Comparison of ENCODE assay signal across 10 cellular contexts in genomic region chr10:124259139-124259825, GRCh38.
DNase-seq lines count a peak whose midpoint lies in the region; ATAC-seq and TF ChIP-seq lines count a peak whose summit lies in the region.
"Had no signal": no experiment of that assay in that cellular context is flagged by ENCODE, and none has a peak within 500 bp of the region (broad histone marks: within the 10 kb centered on the region; RNA-seq: fewer than 3 reads in every experiment).

No MANE protein-coding gene starts in this region.

- H2AFZ ChIP-seq in neuronal stem cell (ENCODE audit: low read length), result no peak overlapping the region

- H3K79me1 ChIP-seq in neuronal stem cell (ENCODE audit: low read depth, low read length), result no peaks in the 10 kb centered on the region

- WGBS in neuronal stem cell (ENCODE audit: extremely low coverage in 2 of 2, insufficient read length in 2 of 2, insufficient replicate concordance in 1 of 2), 2 donors, result no CpG with 5 or more reads among the region's 7 CpGs

- no peak overlapping the region for H2BK120ac ChIP-seq in neuronal stem cell (ENCODE audit: low read depth, low read length)

- in situ Hi-C loops in KBM-7 (cut with MboI; ENCODE audit: low pct_unique_long_range_greater_than_20kb, low sequenced_read_pairs) (no loop called here), astrocyte of the spinal cord (cut with HindIII; ENCODE audit: low sequenced_read_pairs) (no loop called here)

- H2BK12ac ChIP-seq in neuronal stem cell (ENCODE audit: low read length), result no peak overlapping the region

- no peak overlapping the region for H3K9ac ChIP-seq in neuronal stem cell (ENCODE audit: low read depth, low read length, poor library complexity)

- no peak overlapping the region for H3K4ac ChIP-seq in neuronal stem cell (ENCODE audit: low read length)

- H4K91ac ChIP-seq in neuronal stem cell (ENCODE audit: low read depth, low read length, poor library complexity), result no peak overlapping the region

- no peaks in the 10 kb centered on the region for H3K36me3 ChIP-seq in neuronal stem cell (replicated peaks in 1 of 2; ENCODE audit: control insufficient read depth in 2 of 2, insufficient read depth in 2 of 2, low read length in 2 of 2)

- TF ChIP-seq CTCF in astrocyte of the spinal cord (IDR thresholded peaks at IDR 0.05; ENCODE audit: low read depth, low read length), result peak; percentile 18

- H3K27ac ChIP-seq in neuronal stem cell (replicated peaks; ENCODE audit: low read length), result no peak overlapping the region

- DNase-seq in SHP77 (lab: John Stamatoyannopoulos, UW) (peak; percentile 16 to 17), SHP77 treated with DMSO at 0.1 percent for 48 hours (lab: John Stamatoyannopoulos, UW) (no peak), KBM-7 (peak; percentile 46), astrocyte of the spinal cord (ENCODE audit: low read depth, low spot score) (no peak), neuronal stem cell (ENCODE audit: low spot score) (no peak), NK-92 (lab: John Stamatoyannopoulos, UW; ENCODE audit: unreplicated experiment) (no peak)
- DNase-seq: kidney glomerular epithelial cell, NCI-H2081 had no signal

- no peaks in the 10 kb centered on the region for H3K4me1 ChIP-seq in neuronal stem cell (ENCODE audit: control insufficient read depth in 2 of 2, insufficient read depth in 1 of 2, low read depth in 1 of 2, low read length in 2 of 2)

- H3K14ac ChIP-seq in neuronal stem cell (ENCODE audit: low read length), result no peak overlapping the region

- H3K9me3 ChIP-seq in neuronal stem cell (replicated peaks in 1 of 2; ENCODE audit: control insufficient read depth in 2 of 2, insufficient read depth in 1 of 2, low read depth in 1 of 2, low read length in 2 of 2), result peaks cover 0 to 2% of the 10 kb centered on the region in 2 donors

- H3K4me3 ChIP-seq in astrocyte of the spinal cord (ENCODE audit: low read depth, low read length) (no peak overlapping the region), neuronal stem cell (ENCODE audit: low read length in 2 of 2) (no peak overlapping the region)

- H3K18ac ChIP-seq in neuronal stem cell (ENCODE audit: low read length), result peak overlapping the region; percentile 6

- peaks cover 0 to 13% (median 0%) of the 10 kb centered on the region in 3 experiments for H3K27me3 ChIP-seq in neuronal stem cell (ENCODE audit: control insufficient read depth in 3 of 3, insufficient read depth in 3 of 3, low read depth in 1 of 3, low read length in 3 of 3)

- no peak overlapping the region for H4K8ac ChIP-seq in neuronal stem cell (ENCODE audit: low read depth, low read length)

- no peak for ATAC-seq in GM21515 (IDR thresholded peaks at IDR 0.05; ENCODE audit: unreplicated experiment)
- no peak for ATAC-seq in HG03280 (IDR thresholded peaks at IDR 0.05; ENCODE audit: unreplicated experiment)

- no peak overlapping the region for H2AK5ac ChIP-seq in neuronal stem cell (ENCODE audit: low read depth, low read length)

- no peak overlapping the region for H3K23ac ChIP-seq in neuronal stem cell (ENCODE audit: low read depth, low read length, poor library complexity)

- H3K4me2 ChIP-seq in neuronal stem cell (ENCODE audit: insufficient read depth, low read length, poor library complexity, severe bottlenecking), result no peak overlapping the region

- H2BK15ac ChIP-seq in neuronal stem cell (ENCODE audit: low read length), result no peak overlapping the region

- H2BK5ac ChIP-seq in neuronal stem cell (ENCODE audit: low read length), result no peak overlapping the region

Comparison
In these comparisons a context has a peak if more than half of its experiments do, and no peak if none do; other contexts are left out.
1. DNase-seq: peak in SHP77 (2 of 2) and KBM-7 (single experiment); none in SHP77 treated with DMSO at 0.1 percent for 48 hours (single experiment), astrocyte of the spinal cord (single experiment), neuronal stem cell (single experiment) and NK-92 (single experiment).